ENCODE assay signal across 14 cellular contexts in the genomic region with DNA sequence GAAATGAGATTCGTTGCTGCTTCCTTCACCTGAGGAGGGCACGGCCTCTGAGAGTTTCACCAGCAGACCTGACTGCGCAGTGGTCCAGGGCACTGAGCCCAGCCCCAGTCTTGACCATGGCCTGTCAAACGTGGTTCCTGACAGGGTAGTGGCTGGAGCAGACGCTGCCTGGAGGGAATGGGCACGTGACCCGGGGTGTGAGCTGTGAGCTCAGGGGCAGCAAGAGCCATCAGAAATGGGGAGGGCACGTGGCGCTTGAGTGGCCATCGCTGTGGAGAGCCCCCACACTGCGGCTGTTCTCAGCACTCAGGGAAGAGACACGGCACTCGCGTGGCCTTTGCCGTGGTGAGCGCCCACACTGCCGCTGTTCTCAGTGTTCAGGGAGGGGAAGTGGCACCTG. TPM values are rescaled to one million over a fixed set of nuclear protein-coding genes. Genes with fewer than 3 reads are reported as not detected.
DNase-seq lines count a peak whose midpoint lies in the region; ATAC-seq and TF ChIP-seq lines count a peak whose summit lies in the region.
"Had no signal": no experiment of that assay in that cellular context is flagged by ENCODE, and none has a peak within 500 bp of the region (broad histone marks: within the 10 kb centered on the region; RNA-seq: fewer than 3 reads in every experiment).

No MANE protein-coding gene starts in this region.

- H4K8ac ChIP-seq in mesenchymal stem cell (ENCODE audit: low read length) (no peak overlapping the region), trophoblast cell (ENCODE audit: low read depth, low read length) (no peak overlapping the region)

- H3K36me3 ChIP-seq in HCT116 (ENCODE audit: control insufficient read depth in 1 of 2, insufficient read depth in 2 of 2, low read length in 2 of 2) (peaks cover 3 to 4% of the 10 kb centered on the region in 2 experiments; a peak in 2 of 4 replicates), mesenchymal stem cell (ENCODE audit: control insufficient read depth in 1 of 2, insufficient read depth in 2 of 2, low read depth in 1 of 2, low read length in 2 of 2) (peaks cover 61 to 92% of the 10 kb centered on the region in 2 experiments), trophoblast cell (ENCODE audit: control insufficient read depth in 1 of 2, insufficient read depth in 2 of 2, low read length in 2 of 2) (no peaks in the 10 kb centered on the region), BE2C (no peaks in the 10 kb centered on the region)

- H3K27ac ChIP-seq in HCT116 (ENCODE audit: low read depth, low read length) (peak overlapping the region; percentile 45; the same call in 1 of the 2 replicates), RWPE1 (peak overlapping the region; percentile 29; the same call in 1 of the 2 replicates), mesenchymal stem cell (ENCODE audit: low read length, poor library complexity, severe bottlenecking) (no peak overlapping the region), trophoblast cell (ENCODE audit: low read depth, low read length) (no peak overlapping the region)

- no TSS peak for BruUV-seq in HCT116 (replicated peaks; lab: Mats Ljungman, UMichigan)

- intact Hi-C loops in HCT116 (cut with micrococcal nuclease): no loop called here

- no peak overlapping the region for H4K12ac ChIP-seq in trophoblast cell (ENCODE audit: low read depth, low read length)

- WGBS in mesenchymal stem cell: 94% methylated on average over 17 of the region's 17 CpGs
- no CpG with 5 or more reads among the region's 17 CpGs for WGBS in trophoblast cell (ENCODE audit: extremely low coverage, insufficient coverage, insufficient read length)

- H3K9me2 ChIP-seq in HCT116 (ENCODE audit: insufficient read depth): no peaks in the 10 kb centered on the region

- peaks cover 5 to 6% of the 10 kb centered on the region in 2 experiments; a peak in 2 of 4 replicates for H3K9me3 ChIP-seq in HCT116 (ENCODE audit: control insufficient read depth in 1 of 2, insufficient read depth in 1 of 2, low read depth in 1 of 2, low read length in 2 of 2)
- no peaks in the 10 kb centered on the region for H3K9me3 ChIP-seq in mesenchymal stem cell (ENCODE audit: control insufficient read depth, low read length)
- H3K9me3 ChIP-seq in trophoblast cell (ENCODE audit: insufficient read depth, low read depth, low read length): peaks cover 11% of the 10 kb centered on the region
- no peaks in the 10 kb centered on the region; the same call in 1 of the 2 replicates for H3K9me3 ChIP-seq in BE2C
- H3K9me3 ChIP-seq: HAP-1 had no signal

- no peak overlapping the region for H2BK12ac ChIP-seq in mesenchymal stem cell (ENCODE audit: low read length in 2 of 2)
- H2BK12ac ChIP-seq in trophoblast cell (ENCODE audit: low read length): no peak overlapping the region

- no peaks in the 10 kb centered on the region for H4K20me1 ChIP-seq in HCT116 (ENCODE audit: insufficient read depth)

- H3K79me1 ChIP-seq in mesenchymal stem cell (replicated peaks; ENCODE audit: low read length, poor library complexity, severe bottlenecking): peaks cover 20% of the 10 kb centered on the region
- H3K79me1 ChIP-seq in trophoblast cell (ENCODE audit: low read length): no peaks in the 10 kb centered on the region

- no peak overlapping the region for H2BK120ac ChIP-seq in mesenchymal stem cell (ENCODE audit: low read depth, low read length)
- H2BK120ac ChIP-seq in trophoblast cell (ENCODE audit: insufficient read depth, low read length, poor library complexity): no peak overlapping the region

- H3K4me2 ChIP-seq in HCT116 (ENCODE audit: low read length) (no peak overlapping the region), mesenchymal stem cell (ENCODE audit: low read length, poor library complexity, severe bottlenecking) (no peak overlapping the region), trophoblast cell (ENCODE audit: low read length) (no peak overlapping the region)

- H3K9ac ChIP-seq in HCT116 (ENCODE audit: low read length) (no peak overlapping the region), mesenchymal stem cell (ENCODE audit: low read length) (no peak overlapping the region), trophoblast cell (ENCODE audit: low read length) (no peak overlapping the region)

- no peak overlapping the region for H2BK15ac ChIP-seq in mesenchymal stem cell (ENCODE audit: low read depth, poor library complexity, severe bottlenecking)

- no peak overlapping the region for H2BK5ac ChIP-seq in mesenchymal stem cell (ENCODE audit: low read depth, low read length, poor library complexity, severe bottlenecking)
- H2BK5ac ChIP-seq in trophoblast cell (ENCODE audit: low read depth, low read length, poor library complexity): no peak overlapping the region

- H3K27me3 ChIP-seq in HCT116 (ENCODE audit: insufficient read depth, low read length) (no peaks in the 10 kb centered on the region), mesenchymal stem cell (ENCODE audit: control insufficient read depth in 1 of 2, insufficient read depth in 1 of 2, low read length in 2 of 2) (no peaks in the 10 kb centered on the region), trophoblast cell (ENCODE audit: insufficient read depth, low read length) (no peaks in the 10 kb centered on the region), BE2C (no peaks in the 10 kb centered on the region)

- H3K18ac ChIP-seq in mesenchymal stem cell (ENCODE audit: low read depth in 1 of 2, low read length in 2 of 2) (no peak overlapping the region), trophoblast cell (ENCODE audit: low read length) (no peak overlapping the region)

- TF ChIP-seq CTCF in HCT116 (IDR thresholded peaks at IDR 0.05 in 2 of 3, conservative IDR thresholded peaks at IDR 0.05 in 1 of 3; ENCODE audit: borderline replicate concordance in 1 of 3, insufficient read depth in 1 of 3, low read depth in 2 of 3, low read length in 2 of 3) (no peak), RWPE1 (conservative IDR thresholded peaks at IDR 0.05; ENCODE audit: low read depth) (no peak), BE2C (IDR thresholded peaks at IDR 0.05; ENCODE audit: low read depth, low read length) (no peak)

- RAD21 ChIA-PET in HCT116 (lab: Charles Lee; ENCODE audit: low non-redundant PET in 1 of 2, low total read pairs in 2 of 2, uncharacterized antibody in 2 of 2, unreplicated experiment in 2 of 2): no interaction called here

- peak overlapping the region; percentile 18 for H4K91ac ChIP-seq in mesenchymal stem cell (ENCODE audit: low read length)
- no peak overlapping the region for H4K91ac ChIP-seq in trophoblast cell (ENCODE audit: low read depth, low read length)

- no peak overlapping the region for H3K4ac ChIP-seq in mesenchymal stem cell (ENCODE audit: low read depth in 1 of 2, low read length in 2 of 2)
- H3K4ac ChIP-seq in trophoblast cell (ENCODE audit: low read depth, low read length): no peak overlapping the region

- CTCF ChIA-PET in HCT116 (lab: Charles Lee): no interaction called here
- CTCF ChIA-PET in RWPE1 (lab: Yijun Ruan, JAX): no interaction called here

- TF ChIP-seq POLR2A in HCT116 (IDR thresholded peaks at IDR 0.05; ENCODE audit: borderline replicate concordance, extremely low read depth, insufficient read depth, insufficient read length): no peak

- TF ChIP-seq RAD21 in HCT116 (IDR thresholded peaks at IDR 0.05; ENCODE audit: low read depth): no peak

- no peak for DNase-seq in HCT116 (ENCODE audit: low read depth, low spot score)
- no peak for DNase-seq in RWPE1 (ENCODE audit: low spot score)
- no peak for DNase-seq in mesenchymal stem cell
- no peak for DNase-seq in trophoblast cell
- DNase-seq in BE2C: no peak
- no peak for DNase-seq in HuH-7 (ENCODE audit: low spot score)
- no peak for DNase-seq in iPS-NIHi11 (ENCODE audit: low spot score)
- no peak for DNase-seq in DMS53 (lab: John Stamatoyannopoulos, UW)
- DNase-seq: Calu3, COR-L47, DND-41, GOT3 had no signal

- no peaks in the 10 kb centered on the region; the same call in 1 of the 2 replicates for H3K79me2 ChIP-seq in HCT116 (ENCODE audit: insufficient read depth, low read length)
- no peaks in the 10 kb centered on the region for H3K79me2 ChIP-seq in trophoblast cell (ENCODE audit: control insufficient read depth, insufficient read depth, low read length, poor library complexity)

- no peak overlapping the region for H3K23ac ChIP-seq in mesenchymal stem cell (ENCODE audit: low read length in 2 of 2)
- H3K23ac ChIP-seq in trophoblast cell (ENCODE audit: low read length): no peak overlapping the region

- no peak overlapping the region for H2AK5ac ChIP-seq in mesenchymal stem cell (ENCODE audit: low read length, severe bottlenecking)
- no peak overlapping the region for H2AK5ac ChIP-seq in trophoblast cell (ENCODE audit: low read length)

- no peak for ATAC-seq in HCT116

- H2AFZ ChIP-seq in HCT116 (ENCODE audit: low read depth, low read length, poor library complexity, severe bottlenecking): no peak overlapping the region
- H2AFZ ChIP-seq in mesenchymal stem cell (ENCODE audit: low read depth, low read length): no peak overlapping the region
- H2AFZ ChIP-seq in trophoblast cell (ENCODE audit: insufficient read depth, low read length, poor library complexity): no peak overlapping the region

- no peak overlapping the region for H3K4me3 ChIP-seq in HCT116 (replicated peaks in 1 of 2; ENCODE audit: low read depth in 1 of 2, low read length in 2 of 2)
- no peak overlapping the region for H3K4me3 ChIP-seq in mesenchymal stem cell (ENCODE audit: insufficient read depth in 1 of 2, low read depth in 1 of 2, low read length in 2 of 2)
- peak overlapping the region; percentile 53 for H3K4me3 ChIP-seq in trophoblast cell (ENCODE audit: low read depth, low read length)
- H3K4me3 ChIP-seq in BE2C (ENCODE audit: low read depth, low read length): no peak overlapping the region
- H3K4me3 ChIP-seq: HAP-1 had no signal

- H3K4me1 ChIP-seq in HCT116 (ENCODE audit: control insufficient read depth in 1 of 2, insufficient read depth in 2 of 2, low read length in 2 of 2) (no peaks in the 10 kb centered on the region), mesenchymal stem cell (ENCODE audit: control insufficient read depth, insufficient read depth, low read depth, low read length) (peaks cover 4% of the 10 kb centered on the region), trophoblast cell (ENCODE audit: control insufficient read depth in 1 of 2, insufficient read depth in 2 of 2, low read length in 2 of 2) (no peaks in the 10 kb centered on the region), BE2C (no peaks in the 10 kb centered on the region)
- H3K4me1 ChIP-seq: HAP-1 had no signal

- H3K14ac ChIP-seq in mesenchymal stem cell (ENCODE audit: low read length in 2 of 2): no peak overlapping the region
- H3K14ac ChIP-seq in trophoblast cell (ENCODE audit: low read length): no peak overlapping the region

- POLR2A ChIA-PET in HCT116 (lab: Charles Lee): no interaction called here
- POLR2A ChIA-PET in RWPE1 (lab: Yijun Ruan, JAX; ENCODE audit: low non-redundant PET): no interaction called here

RNA-seq across cellular contexts. Expression of gene FAM20C, which starts 12.0 kb away (rescaled TPM):
- 27.1 TPM for total RNA-seq in HCT116 (2021; ENCODE audit: unreplicated experiment)
- polyA plus RNA-seq in HCT116 (2012): 13.9 and 14.2 TPM in 2 replicates
- polyA plus RNA-seq in mesenchymal stem cell (2013, experiment 1 of 2): 56.3 TPM
- 57.5 TPM for polyA plus RNA-seq in mesenchymal stem cell (2013, experiment 2 of 2)
- polyA plus RNA-seq in trophoblast cell (2013): 0.24 and 0.33 TPM in 2 replicates
- 9.4 TPM for polyA plus RNA-seq in BE2C (2012; ENCODE audit: insufficient read depth, insufficient read length, low read depth)
- polyA plus RNA-seq: CD4-positive, alpha-beta memory T cell had no signal

Comparison
In these comparisons a context has a peak if more than half of its experiments do, and no peak if none do; other contexts are left out.
1. H3K27ac ChIP-seq: peak in HCT116 (single experiment) and RWPE1 (single experiment); none in mesenchymal stem cell (single experiment) and trophoblast cell (single experiment).